ENCODE assay signal across 19 cellular contexts in the genomic region with DNA sequence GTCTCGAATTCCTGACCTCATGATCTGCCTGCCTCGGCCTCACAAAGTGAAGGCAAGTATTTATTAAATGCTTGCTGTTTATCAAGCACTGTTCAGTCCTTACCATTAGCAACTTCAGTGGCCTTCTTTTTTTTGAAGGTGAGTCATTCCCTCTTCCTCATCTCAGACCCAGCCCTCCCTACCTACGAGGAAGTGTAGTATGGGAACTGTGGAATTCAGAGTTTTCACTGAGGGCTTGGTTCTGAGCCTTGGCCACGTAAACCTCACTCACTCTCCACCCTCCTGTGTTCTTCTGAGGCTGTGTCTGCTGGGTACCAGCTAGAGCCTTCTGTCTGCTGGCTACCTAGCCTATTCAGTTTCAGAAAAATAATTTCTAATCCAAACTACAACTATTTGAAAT.
DNase-seq lines count a peak whose midpoint lies in the region; ATAC-seq, FAIRE-seq and TF ChIP-seq lines count a peak whose summit lies in the region.
"Had no signal": no experiment of that assay in that cellular context is flagged by ENCODE, and none has a peak within 500 bp of the region (broad histone marks: within the 10 kb centered on the region; RNA-seq: fewer than 3 reads in every experiment).

No MANE protein-coding gene starts in this region.

- no peaks in the 10 kb centered on the region for H3K9me3 Mint-ChIP-seq in glutamatergic neuron (ENCODE audit: unreplicated experiment)

- FAIRE-seq in pancreas (lab: Jason Lieb, UNC): no peak
- FAIRE-seq: H1 had no signal

- no peaks in the 10 kb centered on the region for H3K9me2 ChIP-seq in GM23248 (ENCODE audit: insufficient read depth)

- H3K9me3 ChIP-seq in GM23248 (ENCODE audit: low read depth) (no peaks in the 10 kb centered on the region), pancreas (no peaks in the 10 kb centered on the region)

- H3K36me3 Mint-ChIP-seq in glutamatergic neuron (ENCODE audit: unreplicated experiment): no peaks in the 10 kb centered on the region
- H3K36me3 Mint-ChIP-seq: stimulated activated naive B cell treated with anti-CD40 and anti-IgM and Interleukin-4, amounts not matched to agents 10 μg/mL and 1 μg/mL and 100 μg/mL, for 72 hours had no signal

- no peaks in the 10 kb centered on the region for H3K79me2 ChIP-seq in GM23248 (ENCODE audit: insufficient read depth)

- no peak overlapping the region for H3K4me2 ChIP-seq in GM23248 (ENCODE audit: unreplicated experiment)

- in situ Hi-C loops in GM23248 (cut with MboI): no loop called here

- DNase-seq in GM23248 (peak; percentile 53), RPMI7951 (ENCODE audit: low read depth) (peak; percentile 42), pancreas (no peak), cerebellar nuclear complex (lab: John Stamatoyannopoulos, UW) (no peak), NCI-H510A treated with DMSO at 0.1 percent for 48 hours (lab: John Stamatoyannopoulos, UW) (no peak), glutamatergic neuron (no peak)
- DNase-seq: activated CD4-positive, alpha-beta T cell treated with anti-CD3 and anti-CD28 coated beads, Interleukin-2, amount 10 ng/mL, durations not matched to agents 7 days and 5 days; activated T-cell treated with anti-CD3 and anti-CD28 coated beads, Interleukin-2, amount 50 U/mL, for 48 hours; amygdala; C1 segment of cervical spinal cord; effector memory CD4-positive, alpha-beta T cell; NCI-H1105 treated with DMSO at 0.1 percent for 48 hours; NCI-H2227 treated with DMSO at 0.1 percent for 48 hours; right cardiac atrium; stimulated activated CD4-positive, alpha-beta T cell treated with anti-CD3 and anti-CD28 coated beads, Interleukin-4, amount 100 ng/mL, for 24 hours; stimulated activated naive B cell treated with anti-CD40 and anti-IgM and Interleukin-4, amounts not matched to agents 10 μg/mL and 1 μg/mL and 100 μg/mL, for 72 hours had no signal

- no peaks in the 10 kb centered on the region for H3K27me3 Mint-ChIP-seq in glutamatergic neuron (ENCODE audit: unreplicated experiment)
- H3K27me3 Mint-ChIP-seq: stimulated activated naive B cell treated with anti-CD40 and anti-IgM and Interleukin-4, amounts not matched to agents 10 μg/mL and 1 μg/mL and 100 μg/mL, for 72 hours had no signal

- peak overlapping the region; percentile 68; the same call in 1 of the 2 replicates for H3K27ac ChIP-seq in GM23248
- H3K27ac ChIP-seq in pancreas: peak overlapping the region in 2 of 4 donors; percentile 61 to 74

- no peaks in the 10 kb centered on the region for H3K27me3 ChIP-seq in GM23248 (replicated peaks; ENCODE audit: insufficient read depth)
- H3K27me3 ChIP-seq in pancreas: peaks cover 0 to 43% (median 4%) of the 10 kb centered on the region in 4 donors

- H4K20me1 ChIP-seq in GM23248 (ENCODE audit: insufficient read depth): no peaks in the 10 kb centered on the region

- H3K4me3 Mint-ChIP-seq in glutamatergic neuron (ENCODE audit: unreplicated experiment): no peak overlapping the region
- H3K4me3 Mint-ChIP-seq: activated CD4-positive, alpha-beta T cell treated with anti-CD3 and anti-CD28 coated beads, Interleukin-2, amount 10 ng/mL, durations not matched to agents 7 days and 5 days; stimulated activated naive B cell treated with anti-CD40 and anti-IgM and Interleukin-4, amounts not matched to agents 10 μg/mL and 1 μg/mL and 100 μg/mL, for 72 hours had no signal

- no peak overlapping the region for H3K27ac Mint-ChIP-seq in glutamatergic neuron (ENCODE audit: unreplicated experiment)
- H3K27ac Mint-ChIP-seq: activated CD4-positive, alpha-beta T cell treated with anti-CD3 and anti-CD28 coated beads, Interleukin-2, amount 10 ng/mL, durations not matched to agents 7 days and 5 days; stimulated activated naive B cell treated with anti-CD40 and anti-IgM and Interleukin-4, amounts not matched to agents 10 μg/mL and 1 μg/mL and 100 μg/mL, for 72 hours had no signal

- no peak overlapping the region for H3K4me3 ChIP-seq in GM23248
- no peak overlapping the region for H3K4me3 ChIP-seq in pancreas

- TF ChIP-seq CTCF in pancreas (IDR thresholded peaks at IDR 0.05) (no peak), glutamatergic neuron (IDR thresholded peaks at IDR 0.05; ENCODE audit: partially characterized antibody, unreplicated experiment) (no peak)

- no peaks in the 10 kb centered on the region for H3K4me1 Mint-ChIP-seq in glutamatergic neuron (ENCODE audit: low read depth, unreplicated experiment)

- H3K4me1 ChIP-seq in GM23248 (ENCODE audit: insufficient read depth) (peaks cover 20% of the 10 kb centered on the region), pancreas (peaks cover 0 to 18% (median 17%) of the 10 kb centered on the region in 3 donors)

- ATAC-seq in esophagus mucosa (peak; percentile 96), pancreas (peak; percentile 66 to 79 (median 74)), HG03460 (IDR thresholded peaks at IDR 0.05; ENCODE audit: unreplicated experiment) (no peak)

- WGBS in GM23248 (ENCODE audit: low coverage in 1 of 2, low lambda C conversion rate in 2 of 2, missing lambda C conversion rate in 2 of 2), 2 experiments: 82 to 83% methylated on average over 4 of the region's 4 CpGs
- WGBS in pancreas, 2 donors: 41 to 54% methylated on average over 4 of the region's 4 CpGs

- H3K36me3 ChIP-seq in GM23248 (ENCODE audit: low read depth): no peaks in the 10 kb centered on the region
- no peaks in the 10 kb centered on the region for H3K36me3 ChIP-seq in pancreas

- intact Hi-C loops in pancreas (cut with DNase I): no loop called here

- no peak overlapping the region for H3K9ac ChIP-seq in GM23248

- peak overlapping the region; percentile 51 for H2AFZ ChIP-seq in GM23248

- H3F3A ChIP-seq in GM23248 (ENCODE audit: insufficient read depth): no peaks in the 10 kb centered on the region

Comparison
In these comparisons a context has a peak if more than half of its experiments do, and no peak if none do; other contexts are left out.
1. DNase-seq: peak in GM23248 (single experiment) and RPMI7951 (single experiment); none in pancreas (0 of 6), cerebellar nuclear complex (0 of 2), NCI-H510A treated with DMSO at 0.1 percent for 48 hours (single experiment) and glutamatergic neuron (single experiment).